14 cellular contexts compared by ENCODE assay signal in the genomic region with DNA sequence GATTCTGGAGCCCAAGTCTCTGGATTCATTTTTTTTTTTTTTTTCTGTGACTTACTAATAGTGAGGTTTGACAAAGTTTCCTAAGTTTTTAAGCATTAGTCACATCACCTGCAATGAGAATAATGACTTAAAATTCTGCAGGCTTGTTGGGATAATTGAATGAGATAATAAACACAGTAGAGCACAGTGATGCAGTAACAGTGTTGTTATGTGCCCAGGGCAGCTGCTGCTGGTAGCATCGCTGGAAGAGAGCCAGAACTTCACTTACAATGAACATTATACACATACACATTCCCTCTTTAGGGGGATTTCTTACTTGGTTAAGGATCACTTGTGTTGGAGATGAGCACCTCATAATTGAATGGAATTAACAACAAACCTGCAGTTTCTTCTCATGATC.
DNase-seq lines count a peak whose midpoint lies in the region; ATAC-seq lines count a peak whose summit lies in the region.
"Had no signal": no experiment of that assay in that cellular context is flagged by ENCODE, and none has a peak within 500 bp of the region (broad histone marks: within the 10 kb centered on the region; RNA-seq: fewer than 3 reads in every experiment).

No MANE protein-coding gene starts in this region.

- no peak overlapping the region for H2AK5ac ChIP-seq in mesendoderm (ENCODE audit: low read length)

- H3K27ac ChIP-seq in SJCRH30 (no peak overlapping the region), mesendoderm (ENCODE audit: low read depth, low read length) (no peak overlapping the region)
- H3K27ac ChIP-seq: C4-2B had no signal

- H3K27me3 ChIP-seq in SJCRH30, result no peaks in the 10 kb centered on the region
- H3K27me3 ChIP-seq in mesendoderm (ENCODE audit: insufficient read depth, low read length, poor library complexity), result no peaks in the 10 kb centered on the region

- peaks cover 2% of the 10 kb centered on the region for H3K4me1 Mint-ChIP-seq in activated CD4-positive, alpha-beta T cell treated with anti-CD3 and anti-CD28 coated beads for 36 hours
- no peaks in the 10 kb centered on the region for H3K4me1 Mint-ChIP-seq in stimulated activated naive B cell treated with anti-CD40 and anti-IgM and Interleukin-4, amounts not matched to agents 10 μg/mL and 1 μg/mL and 100 μg/mL, for 72 hours

- H2BK5ac ChIP-seq in mesendoderm (ENCODE audit: low read length), result no peak overlapping the region

- intact Hi-C loops in activated CD4-positive, alpha-beta T cell treated with anti-CD3 and anti-CD28 coated beads for 36 hours (cut with DNase I, micrococcal nuclease), result no loop called here

- H3K18ac ChIP-seq in mesendoderm (ENCODE audit: low read length), result no peak overlapping the region

- H4K5ac ChIP-seq in mesendoderm (ENCODE audit: low read length), result no peak overlapping the region

- H3K4ac ChIP-seq in mesendoderm (ENCODE audit: low read depth, low read length), result no peak overlapping the region

- H3K9me3 ChIP-seq in SJCRH30 (replicated peaks), result no peaks in the 10 kb centered on the region

- H3K4me3 ChIP-seq in SJCRH30 (no peak overlapping the region), mesendoderm (ENCODE audit: low read length) (no peak overlapping the region)

- ATAC-seq in activated CD4-positive, alpha-beta T cell treated with anti-CD3 and anti-CD28 coated beads for 36 hours, result no peak
- no peak for ATAC-seq in HG03280 (IDR thresholded peaks at IDR 0.05; ENCODE audit: unreplicated experiment)
- no peak for ATAC-seq in stimulated activated naive B cell treated with anti-CD40 and anti-IgM and Interleukin-4, amounts not matched to agents 10 μg/mL and 1 μg/mL and 100 μg/mL, for 72 hours (replicated peaks)
- ATAC-seq: activated naive CD8-positive, alpha-beta T cell treated with anti-CD3 and anti-CD28 coated beads, Interleukin-2, amount 50 U/mL, for 24 hours had no signal

- no peak overlapping the region for H3K27ac Mint-ChIP-seq in activated CD4-positive, alpha-beta T cell treated with anti-CD3 and anti-CD28 coated beads for 36 hours
- no peak overlapping the region for H3K27ac Mint-ChIP-seq in stimulated activated naive B cell treated with anti-CD40 and anti-IgM and Interleukin-4, amounts not matched to agents 10 μg/mL and 1 μg/mL and 100 μg/mL, for 72 hours
- H3K27ac Mint-ChIP-seq: activated CD4-positive, alpha-beta T cell treated with anti-CD3 and anti-CD28 coated beads, Interleukin-2, amount 10 ng/mL, durations not matched to agents 24 days and 14 days; activated naive CD8-positive, alpha-beta T cell treated with anti-CD3 and anti-CD28 coated beads, Interleukin-2, amount 50 U/mL, for 24 hours; H9; stimulated activated naive CD8-positive, alpha-beta T cell treated with anti-CD3 and anti-CD28 coated beads, Interleukin-15, Interleukin-2, amounts not matched to agents 100 ng/mL and 50 ng/mL, for 24 hours had no signal

- H3K56ac ChIP-seq in mesendoderm (ENCODE audit: low read length), result no peak overlapping the region

- no peak overlapping the region for H4K8ac ChIP-seq in mesendoderm (ENCODE audit: low read depth, low read length)

- WGBS in mesendoderm (ENCODE audit: extremely low coverage, insufficient coverage, low lambda C conversion rate), result no CpG with 5 or more reads among the region's 1 CpG

- H3K79me2 ChIP-seq in mesendoderm (ENCODE audit: control insufficient read depth, insufficient read depth, low read length), result no peaks in the 10 kb centered on the region

- H2BK15ac ChIP-seq in mesendoderm (replicated peaks; ENCODE audit: low read depth), result no peak overlapping the region

- no peaks in the 10 kb centered on the region for H3K36me3 ChIP-seq in SJCRH30
- H3K36me3 ChIP-seq in mesendoderm (ENCODE audit: control insufficient read depth, insufficient read depth, low read length), result no peaks in the 10 kb centered on the region

- POLR2A ChIA-PET in activated CD4-positive, alpha-beta T cell treated with anti-CD3 and anti-CD28 coated beads for 36 hours (lab: Charles Lee), result interaction anchor here (0.6 kb wide), 1 partner anchor 17 kb away, joined by 4 read pairs; no protein-coding TSS in a partner anchor

- H3K4me3 Mint-ChIP-seq in activated CD4-positive, alpha-beta T cell treated with anti-CD3 and anti-CD28 coated beads for 36 hours, result no peak overlapping the region
- H3K4me3 Mint-ChIP-seq in stimulated activated naive B cell treated with anti-CD40 and anti-IgM and Interleukin-4, amounts not matched to agents 10 μg/mL and 1 μg/mL and 100 μg/mL, for 72 hours, result no peak overlapping the region
- H3K4me3 Mint-ChIP-seq: activated CD4-positive, alpha-beta T cell treated with anti-CD3 and anti-CD28 coated beads, Interleukin-2, amount 10 ng/mL, durations not matched to agents 24 days and 14 days; activated naive CD8-positive, alpha-beta T cell treated with anti-CD3 and anti-CD28 coated beads, Interleukin-2, amount 50 U/mL, for 24 hours; H9; stimulated activated naive CD8-positive, alpha-beta T cell treated with anti-CD3 and anti-CD28 coated beads, Interleukin-15, Interleukin-2, amounts not matched to agents 100 ng/mL and 50 ng/mL, for 24 hours had no signal

- no peaks in the 10 kb centered on the region for H3K36me3 Mint-ChIP-seq in activated CD4-positive, alpha-beta T cell treated with anti-CD3 and anti-CD28 coated beads for 36 hours (ENCODE audit: low read depth)
- H3K36me3 Mint-ChIP-seq in stimulated activated naive B cell treated with anti-CD40 and anti-IgM and Interleukin-4, amounts not matched to agents 10 μg/mL and 1 μg/mL and 100 μg/mL, for 72 hours, result no peaks in the 10 kb centered on the region

- no peak overlapping the region for H3K4me2 ChIP-seq in mesendoderm (ENCODE audit: low read length)

- no peaks in the 10 kb centered on the region for H3K27me3 Mint-ChIP-seq in activated CD4-positive, alpha-beta T cell treated with anti-CD3 and anti-CD28 coated beads for 36 hours
- peaks cover 0 to 4% of the 10 kb centered on the region in 2 donors for H3K27me3 Mint-ChIP-seq in stimulated activated naive B cell treated with anti-CD40 and anti-IgM and Interleukin-4, amounts not matched to agents 10 μg/mL and 1 μg/mL and 100 μg/mL, for 72 hours
- H3K27me3 Mint-ChIP-seq: activated naive CD8-positive, alpha-beta T cell treated with anti-CD3 and anti-CD28 coated beads, Interleukin-2, amount 50 U/mL, for 24 hours; stimulated activated naive CD8-positive, alpha-beta T cell treated with anti-CD3 and anti-CD28 coated beads, Interleukin-15, Interleukin-2, amounts not matched to agents 100 ng/mL and 50 ng/mL, for 24 hours had no signal

- no peaks in the 10 kb centered on the region for H3K79me1 ChIP-seq in mesendoderm (ENCODE audit: low read length)

- DNase-seq in DMS153 (lab: John Stamatoyannopoulos, UW) (peak; percentile 19), NCI-H187 treated with DMSO at 0.1 percent for 48 hours (lab: John Stamatoyannopoulos, UW) (peak; percentile 81), SJCRH30 (peak; percentile 79 to 90), iris pigment epithelial cell (ENCODE audit: low read depth) (peak; percentile 48), mesendoderm (no peak)
- DNase-seq in activated CD4-positive, alpha-beta T cell treated with anti-CD3 and anti-CD28 coated beads for 36 hours, result no peak
- no peak for DNase-seq in stimulated activated naive B cell treated with anti-CD40 and anti-IgM and Interleukin-4, amounts not matched to agents 10 μg/mL and 1 μg/mL and 100 μg/mL, for 72 hours
- DNase-seq: activated CD4-positive, alpha-beta T cell treated with anti-CD3 and anti-CD28 coated beads, Interleukin-2, amount 10 ng/mL, durations not matched to agents 24 days and 14 days; activated naive CD8-positive, alpha-beta T cell treated with anti-CD3 and anti-CD28 coated beads, Interleukin-2, amount 50 U/mL, for 24 hours; H9; mesenchymal stem cell had no signal

- no peaks in the 10 kb centered on the region for H3K9me3 Mint-ChIP-seq in activated CD4-positive, alpha-beta T cell treated with anti-CD3 and anti-CD28 coated beads for 36 hours (ENCODE audit: low read depth)
- H3K9me3 Mint-ChIP-seq in stimulated activated naive B cell treated with anti-CD40 and anti-IgM and Interleukin-4, amounts not matched to agents 10 μg/mL and 1 μg/mL and 100 μg/mL, for 72 hours, result no peaks in the 10 kb centered on the region
- H3K9me3 Mint-ChIP-seq: activated naive CD8-positive, alpha-beta T cell treated with anti-CD3 and anti-CD28 coated beads, Interleukin-2, amount 50 U/mL, for 24 hours; stimulated activated naive CD8-positive, alpha-beta T cell treated with anti-CD3 and anti-CD28 coated beads, Interleukin-15, Interleukin-2, amounts not matched to agents 100 ng/mL and 50 ng/mL, for 24 hours had no signal

- H3K9ac ChIP-seq in mesendoderm (ENCODE audit: low read length), result no peak overlapping the region

- H2BK120ac ChIP-seq in mesendoderm (ENCODE audit: low read depth, low read length), result no peak overlapping the region

- H3K23ac ChIP-seq in mesendoderm (ENCODE audit: low read length), result no peak overlapping the region

- H3K4me1 ChIP-seq in SJCRH30 (peaks cover 30% of the 10 kb centered on the region), mesendoderm (ENCODE audit: control insufficient read depth, low read depth, low read length) (no peaks in the 10 kb centered on the region)

- CTCF ChIA-PET in activated CD4-positive, alpha-beta T cell treated with anti-CD3 and anti-CD28 coated beads for 36 hours (lab: Charles Lee), result interaction anchor here (0.6 to 2.8 kb wide), 6 partner anchors 15 to 1205 kb away, joined by 3 to 10 read pairs (median 4); no protein-coding TSS in a partner anchor

Comparison
In these comparisons a context has a peak if more than half of its experiments do, and no peak if none do; other contexts are left out.
1. DNase-seq: peak in DMS153 (single experiment), NCI-H187 treated with DMSO at 0.1 percent for 48 hours (single experiment), SJCRH30 (2 of 2) and iris pigment epithelial cell (single experiment); none in mesendoderm (single experiment), activated CD4-positive, alpha-beta T cell treated with anti-CD3 and anti-CD28 coated beads for 36 hours (single experiment) and stimulated activated naive B cell treated with anti-CD40 and anti-IgM and Interleukin-4, amounts not matched to agents 10 μg/mL and 1 μg/mL and 100 μg/mL, for 72 hours (single experiment).